ENCODE assay signal across 16 cellular contexts in genomic region chr3:34157491-34157890, GRCh38.
DNase-seq lines count a peak whose midpoint lies in the region; ATAC-seq, FAIRE-seq and TF ChIP-seq lines count a peak whose summit lies in the region.
"Had no signal": no experiment of that assay in that cellular context is flagged by ENCODE, and none has a peak within 500 bp of the region (broad histone marks: within the 10 kb centered on the region; RNA-seq: fewer than 3 reads in every experiment).

No MANE protein-coding gene starts in this region.

- no peaks in the 10 kb centered on the region for H3K36me3 ChIP-seq in DND-41 (ENCODE audit: insufficient read depth, low read length)
- no peaks in the 10 kb centered on the region for H3K36me3 ChIP-seq in H1 (ENCODE audit: control insufficient read depth in 2 of 4, insufficient read depth in 4 of 4, low read length in 3 of 4)
- H3K36me3 ChIP-seq: BLaER1 treated with 17β-estradiol and CSF1 and Interleukin-3, amounts not matched to agents 10 nM and 100 nM had no signal

- no peaks in the 10 kb centered on the region for H3K9me3 ChIP-seq in DND-41 (ENCODE audit: insufficient read depth, low read length, severe bottlenecking)
- no peaks in the 10 kb centered on the region; a peak in 1 of 4 replicates for H3K9me3 ChIP-seq in H1 (ENCODE audit: insufficient read depth in 2 of 2, low read depth in 1 of 2, low read length in 1 of 2)

- CTCF ChIA-PET in H1 (lab: Charles Lee; ENCODE audit: partially characterized antibody) (interaction anchor here (0.6 kb wide), 1 partner anchor 1061 kb away, joined by 4 read pairs; no protein-coding TSS in a partner anchor), T-cell (lab: Charles Lee) (interaction anchor here in 1 of 2 donors (0.6 kb wide), 1 partner anchor 1575 kb away, joined by 4 read pairs; no protein-coding TSS in a partner anchor)

- TF ChIP-seq EP300 in H1 (IDR thresholded peaks at IDR 0.05; ENCODE audit: borderline replicate concordance in 1 of 2, low read depth in 2 of 2, low read length in 2 of 2) = no peak

- no peak overlapping the region for H3K4ac ChIP-seq in H1 (replicated peaks; ENCODE audit: insufficient read length, low read depth, low read length)

- no peak for TF ChIP-seq POLR2A in H1 (IDR thresholded peaks at IDR 0.05; ENCODE audit: control extremely low read depth in 1 of 2, low read depth in 2 of 2, low read length in 2 of 2)

- no peak for TF ChIP-seq RAD21 in H1 (IDR thresholded peaks at IDR 0.05 in 1 of 2, conservative IDR thresholded peaks at IDR 0.05 in 1 of 2; ENCODE audit: low read depth in 2 of 2, low read length in 2 of 2)

- no peak overlapping the region for H3K4me3 ChIP-seq in DND-41 (ENCODE audit: low read depth in 1 of 2, low read length in 2 of 2)
- no peak overlapping the region for H3K4me3 ChIP-seq in H1 (ENCODE audit: extremely low read depth in 1 of 4, insufficient read depth in 2 of 4, low read depth in 3 of 4, low read length in 4 of 4)
- H3K4me3 ChIP-seq: BLaER1 treated with 17β-estradiol and CSF1 and Interleukin-3, amounts not matched to agents 10 nM and 100 nM; GM12878 had no signal

- H3K23ac ChIP-seq in H1 (ENCODE audit: insufficient read length) = no peak overlapping the region

- no peaks in the 10 kb centered on the region for H3K23me2 ChIP-seq in H1 (ENCODE audit: low read depth, low read length)

- H3K4me3 Mint-ChIP-seq in osteocyte (ENCODE audit: unreplicated experiment) (no peak overlapping the region), T-cell (no peak overlapping the region)
- H3K4me3 Mint-ChIP-seq: CD4-positive, CD25-positive, alpha-beta regulatory T cell had no signal

- H3K36me3 Mint-ChIP-seq in osteocyte (ENCODE audit: unreplicated experiment) (no peaks in the 10 kb centered on the region), T-cell (no peaks in the 10 kb centered on the region)
- H3K36me3 Mint-ChIP-seq: CD4-positive, CD25-positive, alpha-beta regulatory T cell had no signal

- H2BK5ac ChIP-seq in H1 (ENCODE audit: low read depth, low read length) = no peak overlapping the region

- H3K27me3 ChIP-seq in DND-41 (ENCODE audit: insufficient read depth, low read length, poor library complexity) = no peaks in the 10 kb centered on the region
- no peaks in the 10 kb centered on the region for H3K27me3 ChIP-seq in H1 (replicated peaks in 1 of 4; ENCODE audit: control insufficient read depth in 3 of 4, extremely low read depth in 1 of 4, insufficient read depth in 3 of 4, low read length in 3 of 4)
- H3K27me3 ChIP-seq: BLaER1 treated with 17β-estradiol and CSF1 and Interleukin-3, amounts not matched to agents 10 nM and 100 nM had no signal

- no peak overlapping the region for H2AK5ac ChIP-seq in H1 (ENCODE audit: low read depth, low read length)

- TF ChIP-seq CTCF in DND-41 (IDR thresholded peaks at IDR 0.05; ENCODE audit: borderline replicate concordance, extremely low read depth, low read length, poor library complexity, severe bottlenecking) (no peak), H1 (IDR thresholded peaks at IDR 0.05; ENCODE audit: control extremely low read depth in 1 of 3, insufficient read depth in 1 of 3, low read depth in 1 of 3, low read length in 3 of 3) (no peak), osteocyte (IDR thresholded peaks at IDR 0.05) (no peak)

- no peak for FAIRE-seq in H1 (lab: Jason Lieb, UNC)
- FAIRE-seq: GM12878, GM18507 had no signal

- H3K27ac ChIP-seq in DND-41 (ENCODE audit: low read length) (peak overlapping the region; percentile 64), H1 (ENCODE audit: low read depth, low read length) (no peak overlapping the region)
- H3K27ac ChIP-seq: BLaER1 treated with 17β-estradiol and CSF1 and Interleukin-3, amounts not matched to agents 10 nM and 100 nM had no signal

- no peak overlapping the region for H2BK120ac ChIP-seq in H1 (replicated peaks; ENCODE audit: low read depth, low read length)

- H2BK20ac ChIP-seq in H1 (ENCODE audit: low read length) = no peak overlapping the region

- H3K9me3 Mint-ChIP-seq in osteocyte (ENCODE audit: unreplicated experiment) (no peaks in the 10 kb centered on the region), T-cell (no peaks in the 10 kb centered on the region)

- no peaks in the 10 kb centered on the region for H3K27me3 Mint-ChIP-seq in osteocyte (ENCODE audit: unreplicated experiment)
- H3K27me3 Mint-ChIP-seq in T-cell = no peaks in the 10 kb centered on the region
- H3K27me3 Mint-ChIP-seq: CD4-positive, CD25-positive, alpha-beta regulatory T cell had no signal

- H4K20me1 ChIP-seq in DND-41 (ENCODE audit: insufficient read depth, low read length) (no peaks in the 10 kb centered on the region), H1 (replicated peaks in 1 of 2; ENCODE audit: control insufficient read depth in 1 of 2, insufficient read depth in 2 of 2, low read length in 2 of 2) (no peaks in the 10 kb centered on the region)
- H4K20me1 ChIP-seq: BLaER1 treated with 17β-estradiol and CSF1 and Interleukin-3, amounts not matched to agents 10 nM and 100 nM had no signal

- peak overlapping the region; percentile 55 for H2AFZ ChIP-seq in DND-41 (ENCODE audit: low read depth, low read length)
- H2AFZ ChIP-seq in H1 (ENCODE audit: low read length) = 0 out of 2 replicates have a peak overlapping the region, but pooled peaks have one; percentile 34

- H3K27ac Mint-ChIP-seq in osteocyte (ENCODE audit: unreplicated experiment) (peak overlapping the region; percentile 11), T-cell (no peak overlapping the region)
- H3K27ac Mint-ChIP-seq: CD4-positive, CD25-positive, alpha-beta regulatory T cell had no signal

- no peak overlapping the region for H2BK15ac ChIP-seq in H1 (ENCODE audit: low read length)

- POLR2A ChIA-PET in H1 (lab: Charles Lee; ENCODE audit: partially characterized antibody) (no interaction called here), T-cell (lab: Charles Lee) (interaction anchor here in 1 of 2 donors (0.6 kb wide), 1 partner anchor 763 kb away, joined by 5 read pairs; no protein-coding TSS in a partner anchor)

- H3K4me1 ChIP-seq in DND-41 (ENCODE audit: insufficient read depth, low read length) = peaks cover 66% of the 10 kb centered on the region
- no peaks in the 10 kb centered on the region for H3K4me1 ChIP-seq in H1 (replicated peaks in 1 of 4; ENCODE audit: control insufficient read depth in 3 of 4, insufficient read depth in 4 of 4, low read length in 3 of 4)

- no peak overlapping the region for H4K8ac ChIP-seq in H1 (ENCODE audit: extremely low read depth, insufficient read depth, low read length)

- H3K4me1 Mint-ChIP-seq in osteocyte (ENCODE audit: unreplicated experiment) (peaks cover 12% of the 10 kb centered on the region), T-cell (no peaks in the 10 kb centered on the region)
- H3K4me1 Mint-ChIP-seq: CD4-positive, CD25-positive, alpha-beta regulatory T cell had no signal

- no peak overlapping the region for H3K18ac ChIP-seq in H1 (ENCODE audit: extremely low read depth, low read length)

- no peaks in the 10 kb centered on the region for H3K79me1 ChIP-seq in H1 (ENCODE audit: low read depth, low read length)

- no peak overlapping the region for H3K56ac ChIP-seq in H1 (replicated peaks; ENCODE audit: insufficient read length, low read depth, low read length)

- DNase-seq in DND-41 (no peak), MV-4-11 (lab: John Stamatoyannopoulos, UW) (peak; percentile 11), H1 (ENCODE audit: low read depth in 1 of 2, low spot score in 2 of 2) (no peak), osteocyte (ENCODE audit: extremely low spot score, unreplicated experiment) (no peak), T-cell (no peak), NCI-H526 (lab: John Stamatoyannopoulos, UW) (no peak)
- DNase-seq: 8988T; ACHN; CD4-positive, CD25-positive, alpha-beta regulatory T cell; DMS53 had no signal

- no peak for ATAC-seq in DND-41 (ENCODE audit: insufficient read depth, low read depth)
- ATAC-seq in T-cell (replicated peaks in 1 of 4) = no peak
- ATAC-seq in GM18868 (IDR thresholded peaks at IDR 0.05; ENCODE audit: unreplicated experiment) = no peak
- ATAC-seq in HG03139 (IDR thresholded peaks at IDR 0.05; ENCODE audit: unreplicated experiment) = no peak
- ATAC-seq: GM12878, HCT116 had no signal

- H4K91ac ChIP-seq in H1 (replicated peaks; ENCODE audit: insufficient read length, low read length) = no peak overlapping the region

- no peak overlapping the region for H3K14ac ChIP-seq in H1 (ENCODE audit: insufficient read length)

- no peak overlapping the region for H4K5ac ChIP-seq in H1 (ENCODE audit: insufficient read length, low read depth, low read length)

- H3K79me2 ChIP-seq in DND-41 (ENCODE audit: insufficient read depth, low read length) = no peaks in the 10 kb centered on the region
- H3K79me2 ChIP-seq in H1 (ENCODE audit: control insufficient read depth in 1 of 2, insufficient read depth in 2 of 2, low read length in 2 of 2) = no peaks in the 10 kb centered on the region

- H2BK12ac ChIP-seq in H1 (ENCODE audit: low read depth, low read length) = no peak overlapping the region

- H3K9ac ChIP-seq in DND-41 (ENCODE audit: low read depth, low read length) (peak overlapping the region; percentile 3; the same call in 1 of the 2 replicates), H1 (replicated peaks in 1 of 4; ENCODE audit: extremely low read depth in 1 of 4, low read depth in 3 of 4, low read length in 3 of 4) (no peak overlapping the region)
- H3K9ac ChIP-seq: BLaER1 treated with 17β-estradiol and CSF1 and Interleukin-3, amounts not matched to agents 10 nM and 100 nM had no signal

- H3K4me2 ChIP-seq in DND-41 (ENCODE audit: insufficient read depth, low read length) (no peak overlapping the region), H1 (ENCODE audit: insufficient read depth in 1 of 2, low read depth in 2 of 2, low read length in 2 of 2) (no peak overlapping the region)
- H3K4me2 ChIP-seq: BLaER1 treated with 17β-estradiol and CSF1 and Interleukin-3, amounts not matched to agents 10 nM and 100 nM had no signal

TF ChIP-seq in H1, 55 proteins besides CTCF, POLR2A, EP300 and RAD21:
- no peak for TF ChIP-seq HDAC6 (IDR thresholded peaks at IDR 0.05; ENCODE audit: low read depth, low read length)
- TF ChIP-seq MAX (IDR thresholded peaks at IDR 0.05) = no peak
- TF ChIP-seq GABPA (IDR thresholded peaks at IDR 0.05; ENCODE audit: borderline replicate concordance, insufficient read depth, low read length) = no peak
- no peak for TF ChIP-seq KDM1A (IDR thresholded peaks at IDR 0.05; ENCODE audit: borderline replicate concordance, low read length)
- TF ChIP-seq SP2 (IDR thresholded peaks at IDR 0.05; ENCODE audit: low read length) = no peak
- no peak for TF ChIP-seq CEBPB (IDR thresholded peaks at IDR 0.05; ENCODE audit: low read depth, low read length)
- TF ChIP-seq TEAD4 (IDR thresholded peaks at IDR 0.05; ENCODE audit: low read depth, low read length) = no peak
- no peak for TF ChIP-seq CREB1 (IDR thresholded peaks at IDR 0.05)
- TF ChIP-seq CBX8 (IDR thresholded peaks at IDR 0.05; ENCODE audit: borderline replicate concordance, low read depth, low read length) = no peak
- no peak for TF ChIP-seq ASH2L (IDR thresholded peaks at IDR 0.05; ENCODE audit: low read length)
